In the genomic region with DNA sequence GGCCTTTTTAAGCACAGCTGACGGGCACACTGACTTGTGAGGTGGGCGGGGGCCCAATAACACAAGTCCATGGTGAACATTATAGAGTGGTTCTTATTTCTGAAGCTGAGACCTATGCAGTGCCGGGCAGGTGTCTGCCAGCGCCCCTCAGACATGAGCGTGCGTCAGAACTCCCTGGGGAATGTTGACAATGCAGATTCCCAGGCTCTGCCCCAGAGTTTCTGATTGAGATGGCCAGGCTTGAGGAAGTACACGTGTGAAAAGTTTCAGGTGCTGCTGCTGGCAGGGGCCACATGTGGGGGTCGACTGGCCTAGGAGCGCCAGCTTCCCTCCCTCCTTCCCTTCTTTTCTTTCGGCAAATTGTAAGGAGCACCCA, we compare ENCODE assay signal across 21 cellular contexts.
"Had no signal": no experiment of that assay in that cellular context is flagged by ENCODE, and none has a peak within 500 bp of the region (broad histone marks: within the 10 kb centered on the region; RNA-seq: fewer than 3 reads in every experiment).

No MANE protein-coding gene starts in this region.

- ATAC-seq: gastrocnemius medialis; naive thymus-derived CD4-positive, alpha-beta T cell had no signal

- H3K36me3 ChIP-seq: gastrocnemius medialis, neural progenitor cell, prostate gland, thyroid gland had no signal

- H3K27ac ChIP-seq: gastrocnemius medialis, hepatocyte, neural progenitor cell, prostate gland, thyroid gland, vagina had no signal

- H3K27ac Mint-ChIP-seq: naive thymus-derived CD4-positive, alpha-beta T cell; nephron; neural progenitor cell; stimulated activated naive CD8-positive, alpha-beta T cell treated with anti-CD3 and anti-CD28 coated beads, Interleukin-15, Interleukin-2, amounts not matched to agents 100 ng/mL and 50 ng/mL, for 24 hours had no signal

- H3K9me3 ChIP-seq: gastrocnemius medialis, prostate gland, thyroid gland, vagina had no signal

- H3K9ac ChIP-seq: neural progenitor cell had no signal

- H3K27me3 ChIP-seq: dorsolateral prefrontal cortex, gastrocnemius medialis, hepatocyte, neural progenitor cell, thyroid gland, vagina had no signal

- FAIRE-seq: kidney, small intestine had no signal

- H3K4me2 ChIP-seq: hepatocyte, neural progenitor cell had no signal

- H3K4me3 Mint-ChIP-seq: naive thymus-derived CD4-positive, alpha-beta T cell; nephron; neural progenitor cell; stimulated activated naive CD8-positive, alpha-beta T cell treated with anti-CD3 and anti-CD28 coated beads, Interleukin-15, Interleukin-2, amounts not matched to agents 100 ng/mL and 50 ng/mL, for 24 hours had no signal

- H3K79me2 ChIP-seq: hepatocyte had no signal

- DNase-seq: dorsolateral prefrontal cortex; effector CD4-positive, alpha-beta T cell; foreskin fibroblast; gastrocnemius medialis; kidney; mesendoderm; midbrain; naive thymus-derived CD4-positive, alpha-beta T cell; small intestine; stimulated activated CD4-positive, alpha-beta T cell treated with anti-CD3 and anti-CD28 coated beads, Interleukin-12 subunit alpha, Interleukin-12 subunit beta, amount 100 ng/mL, for 4 hours; stimulated activated CD4-positive, alpha-beta T cell treated with anti-CD3 and anti-CD28 coated beads, Interleukin-1b, Interleukin-23, amount 100 ng/mL, for 48 hours; stimulated activated CD4-positive, alpha-beta T cell treated with anti-CD3 and anti-CD28 coated beads, Interleukin-4, amount 100 ng/mL, for 1 hour; stimulated activated CD8-positive, alpha-beta memory T cell treated with anti-CD3 and anti-CD28 coated beads, Interleukin-4, amount 100 ng/mL, for 48 hours; thyroid gland; trophoblast cell had no signal

- H3K9me3 Mint-ChIP-seq: nephron; neural progenitor cell; stimulated activated naive CD8-positive, alpha-beta T cell treated with anti-CD3 and anti-CD28 coated beads, Interleukin-15, Interleukin-2, amounts not matched to agents 100 ng/mL and 50 ng/mL, for 24 hours had no signal

- H3K4me3 ChIP-seq: dorsolateral prefrontal cortex, gastrocnemius medialis, hepatocyte, neural progenitor cell, prostate gland, thyroid gland, vagina had no signal

- H2AFZ ChIP-seq: hepatocyte, neural progenitor cell had no signal

- H3K4me1 ChIP-seq: gastrocnemius medialis, prostate gland, thyroid gland had no signal
